12 cellular contexts compared by ENCODE assay signal in genomic region chr9:129936222-129936621, GRCh38.
DNase-seq lines count a peak whose midpoint lies in the region; ATAC-seq and TF ChIP-seq lines count a peak whose summit lies in the region.
"Had no signal": no experiment of that assay in that cellular context is flagged by ENCODE, and none has a peak within 500 bp of the region (broad histone marks: within the 10 kb centered on the region; RNA-seq: fewer than 3 reads in every experiment).

No MANE protein-coding gene starts in this region.

- no peaks in the 10 kb centered on the region for H3K36me3 ChIP-seq in WERI-Rb-1
- H3K36me3 ChIP-seq: pancreas had no signal

- TF ChIP-seq CTCF in WERI-Rb-1 (IDR thresholded peaks at IDR 0.05; ENCODE audit: low read depth, low read length): no peak

- H3K36me3 Mint-ChIP-seq in activated CD8-positive, alpha-beta memory T cell treated with anti-CD3 and anti-CD28 coated beads, Interleukin-2, amount 10 ng/mL, durations not matched to agents 7 days and 5 days: peaks cover 37% of the 10 kb centered on the region

- H3K4me3 ChIP-seq in WERI-Rb-1 (ENCODE audit: low read depth, low read length): no peak overlapping the region
- H3K4me3 ChIP-seq: coronary artery, pancreas had no signal

- peaks cover 2% of the 10 kb centered on the region for H3K9me3 ChIP-seq in WERI-Rb-1 (ENCODE audit: severe bottlenecking)
- H3K9me3 ChIP-seq: pancreas had no signal

- no peak overlapping the region for H3K27ac ChIP-seq in WERI-Rb-1
- H3K27ac ChIP-seq in substantia nigra (ENCODE audit: low read depth, low read length, poor library complexity, severe bottlenecking): peak overlapping the region; percentile 75
- H3K27ac ChIP-seq: pancreas had no signal

- no peaks in the 10 kb centered on the region for H3K9me3 Mint-ChIP-seq in activated CD8-positive, alpha-beta memory T cell treated with anti-CD3 and anti-CD28 coated beads, Interleukin-2, amount 10 ng/mL, durations not matched to agents 7 days and 5 days (ENCODE audit: low read depth)

- no peaks in the 10 kb centered on the region for H3K27me3 ChIP-seq in WERI-Rb-1 (ENCODE audit: insufficient read depth, low read depth, severe bottlenecking)
- H3K27me3 ChIP-seq: pancreas had no signal

- no peak for ATAC-seq in activated CD8-positive, alpha-beta memory T cell treated with anti-CD3 and anti-CD28 coated beads, Interleukin-2, amount 10 ng/mL, durations not matched to agents 7 days and 5 days
- ATAC-seq in GM21619 (IDR thresholded peaks at IDR 0.05; ENCODE audit: unreplicated experiment): no peak

- CTCF ChIA-PET in activated CD8-positive, alpha-beta memory T cell treated with anti-CD3 and anti-CD28 coated beads, Interleukin-2, amount 10 ng/mL, durations not matched to agents 7 days and 5 days (lab: Charles Lee): interaction anchor here (1.1 to 3.4 kb wide), 2 partner anchors 51 to 103 kb away, joined by 7 to 9 read pairs; no protein-coding TSS in a partner anchor

- intact Hi-C loops in head of caudate nucleus (cut with DNase I): no loop called here

- no peak overlapping the region for H3K4me3 Mint-ChIP-seq in activated CD8-positive, alpha-beta memory T cell treated with anti-CD3 and anti-CD28 coated beads, Interleukin-2, amount 10 ng/mL, durations not matched to agents 7 days and 5 days

- no peaks in the 10 kb centered on the region for H3K27me3 Mint-ChIP-seq in activated CD8-positive, alpha-beta memory T cell treated with anti-CD3 and anti-CD28 coated beads, Interleukin-2, amount 10 ng/mL, durations not matched to agents 7 days and 5 days

- H3K4me1 Mint-ChIP-seq in activated CD8-positive, alpha-beta memory T cell treated with anti-CD3 and anti-CD28 coated beads, Interleukin-2, amount 10 ng/mL, durations not matched to agents 7 days and 5 days: peaks cover 70% of the 10 kb centered on the region

- no peak for DNase-seq in activated CD8-positive, alpha-beta memory T cell treated with anti-CD3 and anti-CD28 coated beads, Interleukin-2, amount 10 ng/mL, durations not matched to agents 7 days and 5 days
- DNase-seq in activated CD8-positive, alpha-beta memory T cell treated with anti-CD3 and anti-CD28 coated beads, Interleukin-2, amount 50 U/mL, for 48 hours: no peak
- DNase-seq in WERI-Rb-1 (peak; percentile 27), head of caudate nucleus (peak in 35 of 42 donors; percentile 12 to 80 (median 49)), substantia nigra (lab: John Stamatoyannopoulos, UW) (peak in 31 of 49 donors; percentile 6 to 87 (median 38)), NCI-H1417 treated with DMSO at 0.1 percent for 48 hours (lab: John Stamatoyannopoulos, UW) (no peak), NCI-H128 (lab: John Stamatoyannopoulos, UW; ENCODE audit: unreplicated experiment) (no peak)
- DNase-seq: mesendoderm, NCI-H345 had no signal

- peak overlapping the region; percentile 88 for H3K27ac Mint-ChIP-seq in activated CD8-positive, alpha-beta memory T cell treated with anti-CD3 and anti-CD28 coated beads, Interleukin-2, amount 10 ng/mL, durations not matched to agents 7 days and 5 days

Comparison
In these comparisons a context has a peak if more than half of its experiments do, and no peak if none do; other contexts are left out.
1. DNase-seq: peak in WERI-Rb-1 (single experiment), head of caudate nucleus (35 of 42) and substantia nigra (31 of 49); none in activated CD8-positive, alpha-beta memory T cell treated with anti-CD3 and anti-CD28 coated beads, Interleukin-2, amount 10 ng/mL, durations not matched to agents 7 days and 5 days (single experiment), activated CD8-positive, alpha-beta memory T cell treated with anti-CD3 and anti-CD28 coated beads, Interleukin-2, amount 50 U/mL, for 48 hours (single experiment), NCI-H1417 treated with DMSO at 0.1 percent for 48 hours (single experiment) and NCI-H128 (single experiment).